Comparison of ENCODE assay signal across 12 cellular contexts in the genomic region with DNA sequence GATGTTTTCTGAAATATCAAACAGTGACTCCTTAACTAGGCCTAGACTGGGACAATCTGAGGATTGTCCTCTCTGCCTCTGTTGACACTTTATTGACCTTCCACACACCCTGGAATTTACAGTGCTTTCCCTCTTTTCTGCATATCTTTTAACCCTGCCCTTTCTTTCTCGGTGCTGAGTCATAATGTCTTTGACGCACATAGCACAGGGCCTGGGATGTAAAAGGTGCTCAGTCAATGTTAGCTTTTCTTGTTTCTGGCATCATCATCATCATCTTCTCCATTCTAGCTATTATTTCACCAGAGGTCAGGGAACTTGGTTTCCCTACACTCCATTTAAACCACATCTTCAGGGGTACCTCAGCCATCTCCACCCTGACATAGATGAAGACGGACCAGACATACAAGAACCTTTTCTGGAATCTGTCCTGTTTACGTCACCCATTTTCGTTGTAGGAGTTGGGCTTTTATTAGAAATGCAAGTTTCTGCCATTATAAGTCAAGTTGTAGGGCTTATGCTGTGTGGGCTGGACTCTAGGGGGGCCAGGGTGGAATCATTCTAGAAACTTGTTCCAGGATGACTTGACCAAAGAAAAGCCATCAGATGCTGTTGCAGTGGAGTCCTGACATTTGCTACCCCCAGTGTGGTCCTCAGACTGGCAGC. TPM values are rescaled to one million over a fixed set of nuclear protein-coding genes. Genes with fewer than 3 reads are reported as not detected.
DNase-seq lines count a peak whose midpoint lies in the region; ATAC-seq and TF ChIP-seq lines count a peak whose summit lies in the region.
"Had no signal": no experiment of that assay in that cellular context is flagged by ENCODE, and none has a peak within 500 bp of the region (broad histone marks: within the 10 kb centered on the region; RNA-seq: fewer than 3 reads in every experiment).

No MANE protein-coding gene starts in this region.

- peak overlapping the region in 9 of 10 donors; percentile 0 to 91 (median 48) for H3K4me3 Mint-ChIP-seq in naive thymus-derived CD4-positive, alpha-beta T cell
- H3K4me3 Mint-ChIP-seq: type B pancreatic cell had no signal

- peaks cover 93% of the 10 kb centered on the region for H3K4me1 ChIP-seq in KMS-11 (ENCODE audit: low read depth, poor library complexity, severe bottlenecking)
- peaks cover 58 to 64% of the 10 kb centered on the region in 2 donors for H3K4me1 ChIP-seq in naive thymus-derived CD4-positive, alpha-beta T cell (ENCODE audit: control insufficient read depth in 2 of 2, insufficient read depth in 2 of 2, low read length in 2 of 2)

- H3K79me2 ChIP-seq in KMS-11 (ENCODE audit: insufficient read depth, low read depth) = peaks cover 100% of the 10 kb centered on the region

- no peak overlapping the region for H3K4me2 ChIP-seq in KMS-11

- POLR2A ChIA-PET in naive thymus-derived CD4-positive, alpha-beta T cell (lab: Charles Lee) = interaction anchor here (0.7 to 7.0 kb wide), 3 partner anchors 12 to 31 kb away, joined by 3 to 97 read pairs (median 4); no protein-coding TSS in a partner anchor

- H3K4me3 ChIP-seq in AG10803 (ENCODE audit: low read length) = no peak overlapping the region
- H3K4me3 ChIP-seq in KMS-11 (IDR thresholded peaks at IDR 0.05; ENCODE audit: insufficient read depth, low read depth, low read length) = no peak overlapping the region
- H3K4me3 ChIP-seq in brain microvascular endothelial cell (ENCODE audit: low read depth, low read length) = no peak overlapping the region
- no peak overlapping the region for H3K4me3 ChIP-seq in naive thymus-derived CD4-positive, alpha-beta T cell (ENCODE audit: low read length)

- H3K27ac ChIP-seq in KMS-11 (peak overlapping the region; percentile 14; the same call in 1 of the 2 replicates), brain microvascular endothelial cell (peak overlapping the region; percentile 95)
- H3K27ac ChIP-seq in naive thymus-derived CD4-positive, alpha-beta T cell (ENCODE audit: low read depth, low read length) = peak overlapping the region; percentile 83

- peaks cover 0 to 9% (median 0%) of the 10 kb centered on the region in 11 donors for H3K9me3 Mint-ChIP-seq in naive thymus-derived CD4-positive, alpha-beta T cell

- H3K27ac Mint-ChIP-seq in naive thymus-derived CD4-positive, alpha-beta T cell = peak overlapping the region; percentile 34 to 100 (median 98)
- H3K27ac Mint-ChIP-seq: type B pancreatic cell had no signal

- intact Hi-C loops in naive thymus-derived CD4-positive, alpha-beta T cell (cut with micrococcal nuclease) = loop anchor here (5.0 to 10.0 kb wide), 4 partner anchors 72 to 1310 kb away; partner anchors contain the start of genes RASA2 (in 1 of the 2), SLC25A36 (in 1 of the 2) and TRPC1 (in 1 of the 2)

- H3K27me3 Mint-ChIP-seq in naive thymus-derived CD4-positive, alpha-beta T cell = no peaks in the 10 kb centered on the region
- H3K27me3 Mint-ChIP-seq: type B pancreatic cell had no signal

- peak; percentile 38 for DNase-seq in AG10803 (ENCODE audit: low read depth)
- peak; percentile 83 for DNase-seq in brain microvascular endothelial cell
- DNase-seq in naive thymus-derived CD4-positive, alpha-beta T cell = no peak
- DNase-seq in NCI-H748 treated with DMSO at 0.1 percent for 48 hours (lab: John Stamatoyannopoulos, UW) = no peak
- no peak for DNase-seq in OCI-M1 (lab: John Stamatoyannopoulos, UW)
- DNase-seq in globus pallidus (ENCODE audit: low spot score) = no peak
- DNase-seq in KBM-7 = no peak
- DNase-seq: activated gamma-delta T cell, NCI-H226 had no signal

- TF ChIP-seq CTCF in AG10803 (conservative IDR thresholded peaks at IDR 0.05; ENCODE audit: low read length) (no peak), KMS-11 (conservative IDR thresholded peaks at IDR 0.05; ENCODE audit: low read depth, low read length) (no peak), brain microvascular endothelial cell (IDR thresholded peaks at IDR 0.05; ENCODE audit: low read depth, low read length, missing control alignments) (no peak)

- H3K27me3 ChIP-seq in KMS-11 (ENCODE audit: insufficient read depth, low read depth) (no peaks in the 10 kb centered on the region), brain microvascular endothelial cell (replicated peaks) (no peaks in the 10 kb centered on the region)
- no peaks in the 10 kb centered on the region for H3K27me3 ChIP-seq in naive thymus-derived CD4-positive, alpha-beta T cell (ENCODE audit: control insufficient read depth in 2 of 2, insufficient read depth in 2 of 2, low read length in 2 of 2)

- no peak overlapping the region for H2AFZ ChIP-seq in KMS-11 (ENCODE audit: low read depth)

- H3K9me3 ChIP-seq in naive thymus-derived CD4-positive, alpha-beta T cell (ENCODE audit: control insufficient read depth in 2 of 3, low read length in 3 of 3) = no peaks in the 10 kb centered on the region

- peaks cover 11% of the 10 kb centered on the region; the same call in 1 of the 2 replicates for H4K20me1 ChIP-seq in KMS-11 (ENCODE audit: insufficient read depth)

- CTCF ChIA-PET in naive thymus-derived CD4-positive, alpha-beta T cell (lab: Charles Lee) = interaction anchor here (1.4 kb wide), 1 partner anchor 12 kb away, joined by 4 read pairs; no protein-coding TSS in a partner anchor

- ATAC-seq in naive thymus-derived CD4-positive, alpha-beta T cell = no peak
- ATAC-seq: HCT116 had no signal

- H3K36me3 ChIP-seq in KMS-11 (ENCODE audit: insufficient read depth) (peaks cover 78% of the 10 kb centered on the region; the same call in 1 of the 2 replicates), brain microvascular endothelial cell (replicated peaks) (peaks cover 70% of the 10 kb centered on the region)
- peaks cover 0 to 5% (median 4%) of the 10 kb centered on the region in 3 experiments for H3K36me3 ChIP-seq in naive thymus-derived CD4-positive, alpha-beta T cell (ENCODE audit: control insufficient read depth in 2 of 3, insufficient read depth in 3 of 3, low read length in 3 of 3)

- H3K4me1 Mint-ChIP-seq in naive thymus-derived CD4-positive, alpha-beta T cell = peaks cover 51 to 94% (median 83%) of the 10 kb centered on the region in 7 donors

- in situ Hi-C loops in brain microvascular endothelial cell (cut with HindIII; ENCODE audit: low pct_ligation_motif_present, low sequenced_read_pairs) (no loop called here), KBM-7 (cut with MboI; ENCODE audit: low pct_unique_long_range_greater_than_20kb, low sequenced_read_pairs) (no loop called here)

- H3K36me3 Mint-ChIP-seq in naive thymus-derived CD4-positive, alpha-beta T cell = peaks cover 10 to 58% (median 38%) of the 10 kb centered on the region in 5 donors

- no peak overlapping the region for H3K9ac ChIP-seq in KMS-11

RNA-seq across cellular contexts. Expression of gene ZBTB38, which starts 46.6 kb away (rescaled TPM):
- 10 to 100 TPM; 25.0 to 58.3 (median 35.8) TPM for total RNA-seq in naive thymus-derived CD4-positive, alpha-beta T cell
- 10 to 100 TPM; 56.3 to 70.5 TPM for polyA plus RNA-seq in naive thymus-derived CD4-positive, alpha-beta T cell

Comparison
In these comparisons a context has a peak if more than half of its experiments do, and no peak if none do; other contexts are left out.
1. DNase-seq: peak in AG10803 (single experiment) and brain microvascular endothelial cell (single experiment); none in naive thymus-derived CD4-positive, alpha-beta T cell (0 of 9), NCI-H748 treated with DMSO at 0.1 percent for 48 hours (single experiment), OCI-M1 (single experiment), globus pallidus (single experiment) and KBM-7 (single experiment).
2. H3K27ac ChIP-seq: peak in every context shown above with its lines; median percentile 95 in brain microvascular endothelial cell; 83 in naive thymus-derived CD4-positive, alpha-beta T cell; 14 in KMS-11.